1 cellular context compared by ENCODE assay signal in genomic region chr18:710418-711300, GRCh38.
TF ChIP-seq lines count a peak whose summit lies in the region.

No MANE protein-coding gene starts in this region.

TF ChIP-seq in IMR-90, 13 proteins besides CTCF, POLR2A, EP300 and RAD21 (continued from another document):
- TF ChIP-seq FOS (IDR thresholded peaks at IDR 0.05; ENCODE audit: low read depth, low read length) = no peak
